ENCODE assay signal across 9 cellular contexts in the genomic region with DNA sequence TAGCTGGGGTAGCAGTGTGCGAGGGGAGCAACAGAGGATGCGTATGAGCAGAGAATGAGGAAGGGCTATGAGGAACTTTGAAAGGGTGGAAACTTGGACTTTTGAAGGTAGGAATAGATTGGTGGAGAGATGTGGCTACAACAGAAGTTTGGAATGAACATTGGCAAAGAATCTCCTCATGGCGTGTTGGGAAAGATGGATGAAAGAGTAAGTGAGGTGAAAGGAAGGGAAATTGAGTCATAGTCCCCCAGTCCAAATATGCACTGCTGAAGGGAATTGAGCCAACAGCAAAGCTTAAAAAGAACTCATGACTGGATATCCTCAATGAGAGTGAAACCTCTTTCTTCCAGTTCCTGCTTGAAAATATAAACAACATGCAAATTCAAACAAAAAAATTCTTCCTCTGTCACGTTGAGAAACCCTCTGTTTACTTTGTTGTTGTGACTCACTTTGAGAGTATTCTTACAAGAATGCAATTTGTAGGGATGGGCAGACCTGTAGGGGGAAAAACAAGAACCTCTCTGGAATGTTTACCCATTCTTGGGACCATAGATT.
DNase-seq lines count a peak whose midpoint lies in the region; ATAC-seq and TF ChIP-seq lines count a peak whose summit lies in the region.
"Had no signal": no experiment of that assay in that cellular context is flagged by ENCODE, and none has a peak within 500 bp of the region (broad histone marks: within the 10 kb centered on the region; RNA-seq: fewer than 3 reads in every experiment).

No MANE protein-coding gene starts in this region.

- H3K9me3 ChIP-seq in HCT116 (ENCODE audit: control insufficient read depth in 1 of 2, insufficient read depth in 1 of 2, low read depth in 1 of 2, low read length in 2 of 2) = peaks cover 0 to 2% of the 10 kb centered on the region in 2 experiments; a peak in 1 of 4 replicates
- H3K9me3 ChIP-seq in upper lobe of left lung = no peaks in the 10 kb centered on the region

- H3K36me3 Mint-ChIP-seq in activated T-helper 2 cell treated with anti-CD3 and anti-CD28 coated beads, Interferon-gamma antibody, Interleukin-2, Interleukin-4, amounts not matched to agents 10 μg/mL and 5 μg/mL and 100 μg/mL, durations not matched to agents 14 hours and 24 hours and 36 hours (ENCODE audit: low read depth) = peaks cover 3% of the 10 kb centered on the region

- H3K27me3 Mint-ChIP-seq in activated T-helper 2 cell treated with anti-CD3 and anti-CD28 coated beads, Interferon-gamma antibody, Interleukin-2, Interleukin-4, amounts not matched to agents 10 μg/mL and 5 μg/mL and 100 μg/mL, durations not matched to agents 14 hours and 24 hours and 36 hours (ENCODE audit: low read depth) = no peaks in the 10 kb centered on the region

- no peak for TF ChIP-seq EP300 in upper lobe of left lung (IDR thresholded peaks at IDR 0.05)

- H3K79me2 ChIP-seq in HCT116 (ENCODE audit: insufficient read depth, low read length) = no peaks in the 10 kb centered on the region

- CTCF ChIA-PET in HCT116 (lab: Charles Lee) = no interaction called here

- RAD21 ChIA-PET in HCT116 (lab: Charles Lee; ENCODE audit: low non-redundant PET in 1 of 2, low total read pairs in 2 of 2, uncharacterized antibody in 2 of 2, unreplicated experiment in 2 of 2) = no interaction called here

- H3K9me3 Mint-ChIP-seq in activated T-helper 2 cell treated with anti-CD3 and anti-CD28 coated beads, Interferon-gamma antibody, Interleukin-2, Interleukin-4, amounts not matched to agents 10 μg/mL and 5 μg/mL and 100 μg/mL, durations not matched to agents 14 hours and 24 hours and 36 hours = peaks cover 6% of the 10 kb centered on the region

- no peaks in the 10 kb centered on the region for H4K20me1 ChIP-seq in HCT116 (ENCODE audit: insufficient read depth)

- H3K9me2 ChIP-seq in HCT116 (ENCODE audit: insufficient read depth) = no peaks in the 10 kb centered on the region

- H3K4me3 ChIP-seq in HCT116 (replicated peaks in 1 of 2; ENCODE audit: low read depth in 1 of 2, low read length in 2 of 2) (no peak overlapping the region), upper lobe of left lung (no peak overlapping the region)

- TF ChIP-seq POLR2A in HCT116 (IDR thresholded peaks at IDR 0.05; ENCODE audit: borderline replicate concordance, extremely low read depth, insufficient read depth, insufficient read length) (no peak), upper lobe of left lung (IDR thresholded peaks at IDR 0.05) (no peak)

- TF ChIP-seq CTCF in HCT116 (IDR thresholded peaks at IDR 0.05 in 2 of 3, conservative IDR thresholded peaks at IDR 0.05 in 1 of 3; ENCODE audit: borderline replicate concordance in 1 of 3, insufficient read depth in 1 of 3, low read depth in 2 of 3, low read length in 2 of 3) = no peak
- no peak for TF ChIP-seq CTCF in upper lobe of left lung (IDR thresholded peaks at IDR 0.05)
- no peak for TF ChIP-seq CTCF in GM20000 (IDR thresholded peaks at IDR 0.05; ENCODE audit: extremely low read depth, missing control alignments)

- POLR2A ChIA-PET in HCT116 (lab: Charles Lee) = no interaction called here

- no peak overlapping the region for H3K9ac ChIP-seq in HCT116 (ENCODE audit: low read length)

- no peaks in the 10 kb centered on the region for H3K36me3 ChIP-seq in HCT116 (ENCODE audit: control insufficient read depth in 1 of 2, insufficient read depth in 2 of 2, low read length in 2 of 2)
- H3K36me3 ChIP-seq in upper lobe of left lung = no peaks in the 10 kb centered on the region

- no peak overlapping the region for H3K4me3 Mint-ChIP-seq in activated T-helper 2 cell treated with anti-CD3 and anti-CD28 coated beads, Interferon-gamma antibody, Interleukin-2, Interleukin-4, amounts not matched to agents 10 μg/mL and 5 μg/mL and 100 μg/mL, durations not matched to agents 14 hours and 24 hours and 36 hours (ENCODE audit: low read depth)

- intact Hi-C loops in HCT116 (cut with micrococcal nuclease) = no loop called here
- intact Hi-C loops in activated T-helper 2 cell treated with anti-CD3 and anti-CD28 coated beads, Interferon-gamma antibody, Interleukin-2, Interleukin-4, amounts not matched to agents 10 μg/mL and 5 μg/mL and 100 μg/mL, durations not matched to agents 14 hours and 24 hours and 36 hours (cut with micrococcal nuclease) = loop anchor here (2.0 kb wide), 1 partner anchor 375 kb away; no protein-coding TSS in a partner anchor

- H3K27me3 ChIP-seq in HCT116 (ENCODE audit: insufficient read depth, low read length) (no peaks in the 10 kb centered on the region), upper lobe of left lung (no peaks in the 10 kb centered on the region)

- BruUV-seq in HCT116 (replicated peaks; lab: Mats Ljungman, UMichigan) = no TSS peak

- H3K4me1 Mint-ChIP-seq in activated T-helper 2 cell treated with anti-CD3 and anti-CD28 coated beads, Interferon-gamma antibody, Interleukin-2, Interleukin-4, amounts not matched to agents 10 μg/mL and 5 μg/mL and 100 μg/mL, durations not matched to agents 14 hours and 24 hours and 36 hours (ENCODE audit: low read depth) = peaks cover 29% of the 10 kb centered on the region

- H3K4me1 ChIP-seq in HCT116 (ENCODE audit: control insufficient read depth in 1 of 2, insufficient read depth in 2 of 2, low read length in 2 of 2) = peaks cover 3 to 23% of the 10 kb centered on the region in 2 experiments; a peak in 3 of 4 replicates
- peaks cover 0 to 17% (median 4%) of the 10 kb centered on the region in 4 donors for H3K4me1 ChIP-seq in upper lobe of left lung

- no peak for DNase-seq in HCT116 (ENCODE audit: low read depth, low spot score)
- DNase-seq in amniotic epithelial cell (ENCODE audit: low read depth) = peak; percentile 96
- peak; percentile 9 for DNase-seq in hepatic stellate cell (ENCODE audit: low spot score)
- no peak for DNase-seq in upper lobe of left lung
- no peak for DNase-seq in GM20000 (ENCODE audit: low spot score)
- DNase-seq in activated T-helper 2 cell treated with anti-CD3 and anti-CD28 coated beads, Interferon-gamma antibody, Interleukin-2, Interleukin-4, amounts not matched to agents 10 μg/mL and 5 μg/mL and 100 μg/mL, durations not matched to agents 14 hours and 24 hours and 36 hours (ENCODE audit: low spot score) = no peak
- DNase-seq: activated T-cell treated with anti-CD3 and anti-CD28 coated beads for 4 hours, posterior cingulate gyrus had no signal

- H3K4me2 ChIP-seq in HCT116 (ENCODE audit: low read length) = peak overlapping the region; percentile 36

- no peak; the same call in 1 of the 2 replicates for ATAC-seq in HCT116
- peak; percentile 39 to 80 for ATAC-seq in upper lobe of left lung (ENCODE audit: low FRiP score in 2 of 2)
- ATAC-seq in HG03095 (IDR thresholded peaks at IDR 0.05; ENCODE audit: unreplicated experiment) = no peak

- no peak overlapping the region for H3K27ac Mint-ChIP-seq in activated T-helper 2 cell treated with anti-CD3 and anti-CD28 coated beads, Interferon-gamma antibody, Interleukin-2, Interleukin-4, amounts not matched to agents 10 μg/mL and 5 μg/mL and 100 μg/mL, durations not matched to agents 14 hours and 24 hours and 36 hours

- H3K27ac ChIP-seq in HCT116 (ENCODE audit: low read depth, low read length) = no peak overlapping the region
- peak overlapping the region in 1 of 4 donors; percentile 27 for H3K27ac ChIP-seq in upper lobe of left lung

- no peak for TF ChIP-seq RAD21 in HCT116 (IDR thresholded peaks at IDR 0.05; ENCODE audit: low read depth)

- H2AFZ ChIP-seq in HCT116 (ENCODE audit: low read depth, low read length, poor library complexity, severe bottlenecking) = no peak overlapping the region

- WGBS in upper lobe of left lung, 2 donors = 49 to 56% methylated on average over 4 of the region's 4 CpGs

TF ChIP-seq in HCT116, 20 proteins besides CTCF, POLR2A, EP300 and RAD21 (continues in another document):
- TF ChIP-seq ZNF274 (IDR thresholded peaks at IDR 0.05; ENCODE audit: low read depth, low read length) = no peak
- no peak for TF ChIP-seq SRF (IDR thresholded peaks at IDR 0.05; ENCODE audit: low read depth)
- TF ChIP-seq, protein P1, sequence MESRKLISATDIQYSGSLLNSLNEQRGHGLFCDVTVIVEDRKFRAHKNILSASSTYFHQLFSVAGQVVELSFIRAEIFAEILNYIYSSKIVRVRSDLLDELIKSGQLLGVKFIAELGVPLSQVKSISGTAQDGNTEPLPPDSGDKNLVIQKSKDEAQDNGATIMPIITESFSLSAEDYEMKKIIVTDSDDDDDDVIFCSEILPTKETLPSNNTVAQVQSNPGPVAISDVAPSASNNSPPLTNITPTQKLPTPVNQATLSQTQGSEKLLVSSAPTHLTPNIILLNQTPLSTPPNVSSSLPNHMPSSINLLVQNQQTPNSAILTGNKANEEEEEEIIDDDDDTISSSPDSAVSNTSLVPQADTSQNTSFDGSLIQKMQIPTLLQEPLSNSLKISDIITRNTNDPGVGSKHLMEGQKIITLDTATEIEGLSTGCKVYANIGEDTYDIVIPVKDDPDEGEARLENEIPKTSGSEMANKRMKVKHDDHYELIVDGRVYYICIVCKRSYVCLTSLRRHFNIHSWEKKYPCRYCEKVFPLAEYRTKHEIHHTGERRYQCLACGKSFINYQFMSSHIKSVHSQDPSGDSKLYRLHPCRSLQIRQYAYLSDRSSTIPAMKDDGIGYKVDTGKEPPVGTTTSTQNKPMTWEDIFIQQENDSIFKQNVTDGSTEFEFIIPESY (IDR thresholded peaks at IDR 0.05; ENCODE audit: extremely low read depth, insufficient replicate concordance, low read length) = no peak
- TF ChIP-seq SP1 (IDR thresholded peaks at IDR 0.05; ENCODE audit: low read depth) = no peak
- no peak for TF ChIP-seq EGR1 (IDR thresholded peaks at IDR 0.05; ENCODE audit: low read depth)

Comparison
In these comparisons a context has a peak if more than half of its experiments do, and no peak if none do; other contexts are left out.
1. ATAC-seq: peak in upper lobe of left lung (2 of 2); none in HCT116 (single experiment) and HG03095 (single experiment).
2. DNase-seq: peak in amniotic epithelial cell (single experiment) and hepatic stellate cell (single experiment); none in HCT116 (single experiment), upper lobe of left lung (0 of 2), GM20000 (single experiment) and activated T-helper 2 cell treated with anti-CD3 and anti-CD28 coated beads, Interferon-gamma antibody, Interleukin-2, Interleukin-4, amounts not matched to agents 10 μg/mL and 5 μg/mL and 100 μg/mL, durations not matched to agents 14 hours and 24 hours and 36 hours (single experiment).